ENCODE assay signal across 10 cellular contexts in the genomic region with DNA sequence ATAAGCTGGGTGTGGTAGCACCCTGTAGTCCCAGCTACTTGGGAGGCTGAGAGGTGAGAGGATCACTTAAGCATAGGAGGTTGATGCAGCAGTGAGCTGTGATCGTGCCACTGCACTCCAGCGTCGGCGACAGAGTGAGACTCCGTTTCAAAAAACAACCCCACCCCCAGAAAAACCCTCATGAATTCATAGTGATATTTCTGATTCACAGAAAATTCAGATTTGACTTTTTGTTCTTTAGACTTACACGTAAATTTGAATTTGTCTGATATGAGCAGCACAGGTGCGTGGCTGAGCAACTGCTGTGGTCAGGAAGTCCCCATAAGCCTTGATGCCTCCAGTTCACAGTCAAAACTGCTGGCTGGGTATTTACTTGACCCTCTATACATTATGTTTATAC. TPM values are rescaled to one million over a fixed set of nuclear protein-coding genes. Genes with fewer than 3 reads are reported as not detected.
DNase-seq lines count a peak whose midpoint lies in the region; ATAC-seq lines count a peak whose summit lies in the region.
"Had no signal": no experiment of that assay in that cellular context is flagged by ENCODE, and none has a peak within 500 bp of the region (broad histone marks: within the 10 kb centered on the region; RNA-seq: fewer than 3 reads in every experiment).

No MANE protein-coding gene starts in this region.

- peak overlapping the region in 7 of 8 donors; percentile 45 to 86 (median 62) for H3K4me3 Mint-ChIP-seq in naive B cell

- no peaks in the 10 kb centered on the region for H3K36me3 ChIP-seq in MG63
- no peaks in the 10 kb centered on the region for H3K36me3 ChIP-seq in H7 (replicated peaks; ENCODE audit: control insufficient read depth, insufficient read depth, low read length)
- H3K36me3 ChIP-seq: suprapubic skin had no signal

- H3K27me3 ChIP-seq in MG63 (no peaks in the 10 kb centered on the region), H7 (ENCODE audit: control insufficient read depth, insufficient read depth, low read length) (no peaks in the 10 kb centered on the region)
- H3K27me3 ChIP-seq: dorsolateral prefrontal cortex, suprapubic skin had no signal

- peaks cover 0 to 1% of the 10 kb centered on the region in 2 donors for H3K36me3 Mint-ChIP-seq in naive B cell

- ATAC-seq in GM18517 (IDR thresholded peaks at IDR 0.05; ENCODE audit: unreplicated experiment) (peak; percentile 81), GM21825 (IDR thresholded peaks at IDR 0.05; ENCODE audit: unreplicated experiment) (peak; percentile 96), naive B cell (ENCODE audit: low read depth in 2 of 2) (peak; percentile 98 to 99)

- H3K4me1 Mint-ChIP-seq in naive B cell = peaks cover 0 to 42% (median 21%) of the 10 kb centered on the region in 3 donors

- H3K27ac Mint-ChIP-seq in naive B cell = peak overlapping the region; percentile 53 to 95 (median 90)

- peaks cover 13% of the 10 kb centered on the region for H3K9me3 ChIP-seq in MG63

- H3K9me3 Mint-ChIP-seq in naive B cell = peaks cover 0 to 3% (median 0%) of the 10 kb centered on the region in 7 donors

- DNase-seq in NAMALWA (ENCODE audit: low spot score) (peak; percentile 61), naive B cell (peak; percentile 61), MG63 (no peak), AG20443 (ENCODE audit: low spot score) (no peak), cerebellum (ENCODE audit: low spot score) (no peak), H7 (no peak)
- DNase-seq: dorsolateral prefrontal cortex had no signal

- H3K27me3 Mint-ChIP-seq in naive B cell = no peaks in the 10 kb centered on the region

- H3K4me3 ChIP-seq in MG63 (no peak overlapping the region), H7 (ENCODE audit: insufficient read depth, low read depth, low read length) (no peak overlapping the region)
- H3K4me3 ChIP-seq: dorsolateral prefrontal cortex, suprapubic skin had no signal

RNA-seq across cellular contexts. Expression of gene MORC3, which starts 10.0 kb away (rescaled TPM):
- 10 to 100 TPM; 20.6 to 59.6 (median 39.8) TPM for polyA plus RNA-seq in naive B cell (ENCODE audit: low read depth in 6 of 6)
- 21.7 and 23.6 TPM in 2 replicates for total RNA-seq in MG63 (2014; rRNA removed; shearing (Covaris generic); ENCODE audit: low replicate concordance)
- total RNA-seq in cerebellum = 72.5 TPM
- total RNA-seq in H7 (2014; rRNA removed; shearing (Covaris generic)) = 15.3 and 24.9 TPM in 2 replicates

Comparison
In these comparisons a context has a peak if more than half of its experiments do, and no peak if none do; other contexts are left out.
1. DNase-seq: peak in NAMALWA (single experiment) and naive B cell (single experiment); none in MG63 (single experiment), AG20443 (single experiment), cerebellum (single experiment) and H7 (single experiment).
2. Peak in every context shown above with its lines, with median percentiles within 50 percentile points of each other: ATAC-seq.